In genomic region chr14:25090716-25091454, GRCh38 we compare ENCODE assay signal across 11 cellular contexts. TPM values are rescaled to one million over a fixed set of nuclear protein-coding genes. Genes with fewer than 3 reads are reported as not detected.
DNase-seq lines count a peak whose midpoint lies in the region; ATAC-seq, FAIRE-seq and TF ChIP-seq lines count a peak whose summit lies in the region.
"Had no signal": no experiment of that assay in that cellular context is flagged by ENCODE, and none has a peak within 500 bp of the region (broad histone marks: within the 10 kb centered on the region; RNA-seq: fewer than 3 reads in every experiment).

No MANE protein-coding gene starts in this region.

- H3K36me3 Mint-ChIP-seq in Caco-2 (ENCODE audit: insufficient read depth, unreplicated experiment) = peaks cover 7% of the 10 kb centered on the region

- H3K4me1 Mint-ChIP-seq in Caco-2 (ENCODE audit: low read depth, unreplicated experiment) = peaks cover 51% of the 10 kb centered on the region

- CTCF ChIA-PET in Caco-2 (lab: Charles Lee) = no interaction called here

- H3K9me3 ChIP-seq in Caco-2 (no peaks in the 10 kb centered on the region), osteoblast (ENCODE audit: low read depth, low read length) (no peaks in the 10 kb centered on the region)
- H3K9me3 ChIP-seq: heart left ventricle had no signal

- no peak for ATAC-seq in GM21723 (IDR thresholded peaks at IDR 0.05; ENCODE audit: unreplicated experiment)
- ATAC-seq: heart left ventricle had no signal

- H3K27ac ChIP-seq in osteoblast (ENCODE audit: low read depth, low read length) = peak overlapping the region; percentile 40
- H3K27ac ChIP-seq: C4-2B, heart left ventricle had no signal

- peak overlapping the region; percentile 37 for H3K4me2 ChIP-seq in osteoblast (ENCODE audit: insufficient read depth, low read length)

- no peak for FAIRE-seq in frontal cortex (lab: Jason Lieb, UNC)

- TSS peak; percentile 53 for BruUV-seq in Caco-2 (replicated peaks; lab: Mats Ljungman, UMichigan)

- H3K79me2 ChIP-seq in osteoblast (ENCODE audit: insufficient read depth, low read length) = no peaks in the 10 kb centered on the region

- no peaks in the 10 kb centered on the region for H3K27me3 Mint-ChIP-seq in Caco-2 (ENCODE audit: insufficient read depth, unreplicated experiment)

- H3K4me3 Mint-ChIP-seq in Caco-2 (ENCODE audit: unreplicated experiment) = peak overlapping the region; percentile 58

- no peaks in the 10 kb centered on the region for H3K36me3 ChIP-seq in Caco-2 (ENCODE audit: control insufficient read depth, insufficient read depth, low read length)
- H3K36me3 ChIP-seq in osteoblast (ENCODE audit: insufficient read depth, low read length) = no peaks in the 10 kb centered on the region
- H3K36me3 ChIP-seq: heart left ventricle had no signal

- no peaks in the 10 kb centered on the region for H3K9me3 Mint-ChIP-seq in Caco-2 (ENCODE audit: unreplicated experiment)

- H3K27ac Mint-ChIP-seq in Caco-2 (ENCODE audit: unreplicated experiment) = peak overlapping the region; percentile 89

- DNase-seq in Caco-2 (peak; percentile 79 to 88), NCI-H69 (lab: John Stamatoyannopoulos, UW) (peak; percentile 12), fibroblast of peridontal ligament (ENCODE audit: extremely low read depth) (peak; percentile 25), osteoblast (ENCODE audit: insufficient read length, low spot score, missing footprints) (peak; percentile 29), frontal cortex (ENCODE audit: low spot score in 2 of 2) (no peak), NCI-H345 treated with DMSO at 0.1 percent for 48 hours (lab: John Stamatoyannopoulos, UW; ENCODE audit: unreplicated experiment) (no peak)
- DNase-seq in stimulated activated CD4-positive, alpha-beta T cell treated with anti-CD3 and anti-CD28 coated beads, Interleukin-2, amount 100 ng/mL, for 48 hours = no peak
- DNase-seq: heart left ventricle, NCI-H1694 treated with DMSO at 0.1 percent for 48 hours had no signal

- H3K4me3 ChIP-seq in Caco-2 (ENCODE audit: low read depth, low read length) = peak overlapping the region; percentile 16; the same call in 1 of the 2 replicates
- H3K4me3 ChIP-seq in osteoblast (ENCODE audit: insufficient read depth, low read length) = no peak overlapping the region
- H3K4me3 ChIP-seq: heart left ventricle had no signal

- peaks cover 57% of the 10 kb centered on the region for H3K4me1 ChIP-seq in Caco-2
- peaks cover 15% of the 10 kb centered on the region for H3K4me1 ChIP-seq in osteoblast (ENCODE audit: insufficient read depth, low read length)

- intact Hi-C loops in Caco-2 (cut with micrococcal nuclease; ENCODE audit: unreplicated experiment) = loop anchor here (1.0 to 2.0 kb wide), 2 partner anchors 41 to 42 kb away; partner anchors contain the start of gene STXBP6

- POLR2A ChIA-PET in Caco-2 (lab: Charles Lee) = no interaction called here

- H4K20me1 ChIP-seq in osteoblast (ENCODE audit: insufficient read depth, low read length) = no peaks in the 10 kb centered on the region

- TF ChIP-seq CTCF in Caco-2 (IDR thresholded peaks at IDR 0.05; ENCODE audit: insufficient read depth in 1 of 2, low read depth in 1 of 2, low read length in 1 of 2, severe bottlenecking in 1 of 2, unreplicated experiment in 1 of 2) (no peak), osteoblast (IDR thresholded peaks at IDR 0.05; ENCODE audit: extremely low read depth, low read depth, low read length) (no peak)

- H2AFZ ChIP-seq in osteoblast (ENCODE audit: low read length) = no peak overlapping the region

- no peaks in the 10 kb centered on the region for H3K27me3 ChIP-seq in Caco-2 (replicated peaks; ENCODE audit: control insufficient read depth, insufficient read depth, low read length)
- no peaks in the 10 kb centered on the region for H3K27me3 ChIP-seq in osteoblast (ENCODE audit: insufficient read depth, low read length)
- H3K27me3 ChIP-seq: heart left ventricle had no signal

RNA-seq across cellular contexts. Expression of gene STXBP6, which starts 40.9 kb away (rescaled TPM):
- total RNA-seq in Caco-2 (2022) (32.2 and 35.7 TPM in 2 replicates), osteoblast (2.9 and 5.8 TPM in 2 replicates), frontal cortex (37.9 TPM)

Comparison
In these comparisons a context has a peak if more than half of its experiments do, and no peak if none do; other contexts are left out.
1. DNase-seq: peak in Caco-2 (2 of 2), NCI-H69 (single experiment), fibroblast of peridontal ligament (single experiment) and osteoblast (single experiment); none in stimulated activated CD4-positive, alpha-beta T cell treated with anti-CD3 and anti-CD28 coated beads, Interleukin-2, amount 100 ng/mL, for 48 hours (0 of 2), frontal cortex (0 of 2) and NCI-H345 treated with DMSO at 0.1 percent for 48 hours (single experiment).